41 cellular contexts compared by ENCODE assay signal in the genomic region with DNA sequence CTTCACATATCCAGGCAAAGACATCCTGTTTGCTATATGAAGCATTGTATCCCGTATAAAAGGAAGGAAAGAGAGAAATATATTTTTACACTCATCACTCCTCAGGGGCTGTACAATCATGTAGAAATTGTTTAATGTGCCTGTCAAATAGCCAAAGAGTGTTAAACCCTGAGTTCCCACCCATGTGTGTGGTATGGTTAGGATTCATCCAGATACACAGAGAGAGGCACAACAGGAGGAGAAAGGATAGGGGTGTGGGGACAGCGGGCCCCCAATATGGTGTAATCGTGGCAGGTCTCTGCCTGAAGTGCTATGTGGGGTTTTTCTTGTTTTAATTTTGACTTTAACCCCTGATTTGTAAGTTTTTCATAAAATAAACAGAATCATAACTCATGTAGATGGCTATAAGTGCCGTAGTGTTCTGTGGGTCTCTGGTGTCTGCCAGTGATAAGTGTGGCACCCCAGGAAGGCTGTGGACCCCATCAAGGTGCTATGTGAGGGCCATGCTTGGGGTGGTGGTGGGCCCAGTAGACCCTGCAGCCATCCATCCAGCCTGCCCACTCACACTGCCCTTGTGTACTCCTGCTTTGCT. TPM values are rescaled to one million over a fixed set of nuclear protein-coding genes. Genes with fewer than 3 reads are reported as not detected.
"Had no signal": no experiment of that assay in that cellular context is flagged by ENCODE, and none has a peak within 500 bp of the region (broad histone marks: within the 10 kb centered on the region; RNA-seq: fewer than 3 reads in every experiment).

No MANE protein-coding gene starts in this region.

- FAIRE-seq: astrocyte, bronchial epithelial cell had no signal

- H3K36me3 ChIP-seq: adrenal gland, ascending aorta, brain microvascular endothelial cell, breast epithelium, cardiac muscle cell had no signal

- H3K36me3 Mint-ChIP-seq: activated naive CD4-positive, alpha-beta T cell treated with anti-CD3 and anti-CD28 coated beads, Interleukin-2, amount 10 ng/mL, durations not matched to agents 7 days and 5 days; activated naive CD4-positive, alpha-beta T cell treated with anti-CD3 and anti-CD28 coated beads, Interleukin-2, amount 50 U/mL, for 24 hours; activated naive CD4-positive, alpha-beta T cell treated with anti-CD3 and anti-CD28 coated beads, Interleukin-2, amount 50 U/mL, for 72 hours; activated naive CD8-positive, alpha-beta T cell; activated naive CD8-positive, alpha-beta T cell treated with anti-CD3 and anti-CD28 coated beads for 36 hours; activated naive CD8-positive, alpha-beta T cell treated with anti-CD3 and anti-CD28 coated beads, Interleukin-2, amount 10 ng/mL, durations not matched to agents 7 days and 5 days; brain had no signal

- DNase-seq: activated effector memory CD4-positive, alpha-beta T cell treated with anti-CD3 and anti-CD28 coated beads, Interleukin-2, amount 50 U/mL, for 16 hours; activated effector memory CD4-positive, alpha-beta T cell treated with Interleukin-2 at 50 U/mL for 16 hours; activated gamma-delta T cell; activated gamma-delta T cell treated with Interleukin-2 at 50 U/mL for 16 hours; activated naive CD4-positive, alpha-beta T cell; activated naive CD4-positive, alpha-beta T cell treated with anti-CD3 and anti-CD28 coated beads for 36 hours; activated naive CD4-positive, alpha-beta T cell treated with anti-CD3 and anti-CD28 coated beads, Interleukin-2, amount 10 ng/mL, durations not matched to agents 7 days and 5 days; activated naive CD4-positive, alpha-beta T cell treated with anti-CD3 and anti-CD28 coated beads, Interleukin-2, amount 50 U/mL, for 16 hours; activated naive CD4-positive, alpha-beta T cell treated with Interleukin-2 at 50 U/mL for 16 hours; activated naive CD8-positive, alpha-beta T cell treated with anti-CD3 and anti-CD28 coated beads for 36 hours; activated naive CD8-positive, alpha-beta T cell treated with anti-CD3 and anti-CD28 coated beads, Interleukin-2, amount 10 ng/mL, durations not matched to agents 7 days and 5 days; activated naive CD8-positive, alpha-beta T cell treated with anti-CD3 and anti-CD28 coated beads, Interleukin-2, amount 50 U/mL, for 24 hours; activated T-cell treated with anti-CD3 and anti-CD28 coated beads, Interleukin-2, amount 50 U/mL, for 1 hour; activated T-cell treated with anti-CD3 and anti-CD28 coated beads, Interleukin-2, amount 50 U/mL, for 24 hours; activated T-cell treated with anti-CD3 and anti-CD28 coated beads, Interleukin-2, amount 50 U/mL, for 4 hours; activated T-cell treated with anti-CD3 and anti-CD28 coated beads, Interleukin-2, amount 50 U/mL, for 48 hours; activated T-cell treated with anti-CD3 and anti-CD28 coated beads, Interleukin-2, amount 50 U/mL, for 72 hours; adrenal gland; amniotic stem cell; amygdala; anterior cingulate cortex; aorta; body of pancreas; brain microvascular endothelial cell; caudate nucleus; central memory CD4-positive, alpha-beta T cell; cerebellar nuclear complex had no signal

- H3K27me3 Mint-ChIP-seq: activated naive CD4-positive, alpha-beta T cell treated with anti-CD3 and anti-CD28 coated beads, Interleukin-2, amount 50 U/mL, for 24 hours; activated naive CD8-positive, alpha-beta T cell; activated naive CD8-positive, alpha-beta T cell treated with anti-CD3 and anti-CD28 coated beads for 36 hours; activated naive CD8-positive, alpha-beta T cell treated with anti-CD3 and anti-CD28 coated beads, Interleukin-2, amount 10 ng/mL, durations not matched to agents 7 days and 5 days; activated naive CD8-positive, alpha-beta T cell treated with anti-CD3 and anti-CD28 coated beads, Interleukin-2, amount 50 U/mL, for 24 hours; activated T-cell treated with anti-CD3 and anti-CD28 coated beads, Interleukin-2, amount 50 U/mL, for 24 hours; activated T-helper 17 cell treated with anti-CD3 and anti-CD28 coated beads, Interleukin-2, amount 50 U/mL, for 72 hours; central memory CD8-positive, alpha-beta T cell had no signal

- H3K9me3 Mint-ChIP-seq: activated naive CD4-positive, alpha-beta T cell treated with anti-CD3 and anti-CD28 coated beads for 36 hours; activated naive CD4-positive, alpha-beta T cell treated with anti-CD3 and anti-CD28 coated beads, Interleukin-2, amount 10 ng/mL, durations not matched to agents 7 days and 5 days; activated naive CD4-positive, alpha-beta T cell treated with anti-CD3 and anti-CD28 coated beads, Interleukin-2, amount 50 U/mL, for 24 hours; activated naive CD4-positive, alpha-beta T cell treated with anti-CD3 and anti-CD28 coated beads, Interleukin-2, amount 50 U/mL, for 72 hours; activated naive CD8-positive, alpha-beta T cell treated with anti-CD3 and anti-CD28 coated beads for 36 hours; activated naive CD8-positive, alpha-beta T cell treated with anti-CD3 and anti-CD28 coated beads, Interleukin-2, amount 10 ng/mL, durations not matched to agents 7 days and 5 days; activated naive CD8-positive, alpha-beta T cell treated with anti-CD3 and anti-CD28 coated beads, Interleukin-2, amount 50 U/mL, for 24 hours; activated T-cell treated with anti-CD3 and anti-CD28 coated beads, Interleukin-2, amount 50 U/mL, for 24 hours; activated T-cell treated with anti-CD3 and anti-CD28 coated beads, Interleukin-2, amount 50 U/mL, for 4 hours; activated T-cell treated with anti-CD3 and anti-CD28 coated beads, Interleukin-2, amount 50 U/mL, for 72 hours; activated T-helper 17 cell treated with anti-CD3 and anti-CD28 coated beads, Interleukin-2, amount 50 U/mL, for 72 hours; activated T-helper 2 cell treated with anti-CD3 and anti-CD28 coated beads, Interferon-gamma antibody, Interleukin-2, Interleukin-4, amounts not matched to agents 10 μg/mL and 5 μg/mL and 100 μg/mL, durations not matched to agents 14 hours and 24 hours and 36 hours; central memory CD8-positive, alpha-beta T cell had no signal

- H3K9me3 ChIP-seq: adrenal gland, ascending aorta, body of pancreas, breast epithelium had no signal

- H3K4me3 ChIP-seq: adrenal gland, ascending aorta, body of pancreas, breast epithelium, cardiac muscle cell had no signal

- H3K4me3 Mint-ChIP-seq: activated naive CD4-positive, alpha-beta T cell treated with anti-CD3 and anti-CD28 coated beads for 36 hours; activated naive CD4-positive, alpha-beta T cell treated with anti-CD3 and anti-CD28 coated beads, Interleukin-2, amount 10 ng/mL, durations not matched to agents 7 days and 5 days; activated naive CD4-positive, alpha-beta T cell treated with anti-CD3 and anti-CD28 coated beads, Interleukin-2, amount 50 U/mL, for 24 hours; activated naive CD8-positive, alpha-beta T cell; activated naive CD8-positive, alpha-beta T cell treated with anti-CD3 and anti-CD28 coated beads for 36 hours; activated naive CD8-positive, alpha-beta T cell treated with anti-CD3 and anti-CD28 coated beads, Interleukin-2, amount 10 ng/mL, durations not matched to agents 7 days and 5 days; activated naive CD8-positive, alpha-beta T cell treated with anti-CD3 and anti-CD28 coated beads, Interleukin-2, amount 50 U/mL, for 24 hours; activated T-cell treated with anti-CD3 and anti-CD28 coated beads, Interleukin-2, amount 50 U/mL, for 24 hours; activated T-cell treated with anti-CD3 and anti-CD28 coated beads, Interleukin-2, amount 50 U/mL, for 4 hours; activated T-cell treated with anti-CD3 and anti-CD28 coated beads, Interleukin-2, amount 50 U/mL, for 72 hours; activated T-helper 1 cell treated with anti-CD3 and anti-CD28 coated beads, Interleukin-12 subunit alpha, Interleukin-12 subunit beta, Interleukin-2, Interleukin-4 antibody, amounts not matched to agents 30 ng/mL and 10 ng/mL and 1 ng/mL, durations not matched to agents 14 hours and 24 hours and 36 hours; activated T-helper 17 cell treated with anti-CD3 and anti-CD28 coated beads, Interleukin-2, amount 50 U/mL, for 72 hours; brain; central memory CD8-positive, alpha-beta T cell had no signal

- H3K27ac Mint-ChIP-seq: activated naive CD4-positive, alpha-beta T cell treated with anti-CD3 and anti-CD28 coated beads for 36 hours; activated naive CD4-positive, alpha-beta T cell treated with anti-CD3 and anti-CD28 coated beads, Interleukin-2, amount 10 ng/mL, durations not matched to agents 7 days and 5 days; activated naive CD4-positive, alpha-beta T cell treated with anti-CD3 and anti-CD28 coated beads, Interleukin-2, amount 50 U/mL, for 24 hours; activated naive CD4-positive, alpha-beta T cell treated with anti-CD3 and anti-CD28 coated beads, Interleukin-2, amount 50 U/mL, for 72 hours; activated naive CD8-positive, alpha-beta T cell; activated naive CD8-positive, alpha-beta T cell treated with anti-CD3 and anti-CD28 coated beads for 36 hours; activated naive CD8-positive, alpha-beta T cell treated with anti-CD3 and anti-CD28 coated beads, Interleukin-2, amount 10 ng/mL, durations not matched to agents 7 days and 5 days; activated naive CD8-positive, alpha-beta T cell treated with anti-CD3 and anti-CD28 coated beads, Interleukin-2, amount 50 U/mL, for 24 hours; activated T-cell treated with anti-CD3 and anti-CD28 coated beads, Interleukin-2, amount 50 U/mL, for 24 hours; activated T-cell treated with anti-CD3 and anti-CD28 coated beads, Interleukin-2, amount 50 U/mL, for 72 hours; activated T-helper 1 cell treated with anti-CD3 and anti-CD28 coated beads, Interleukin-12 subunit alpha, Interleukin-12 subunit beta, Interleukin-2, Interleukin-4 antibody, amounts not matched to agents 30 ng/mL and 10 ng/mL and 1 ng/mL, durations not matched to agents 14 hours and 24 hours and 36 hours; activated T-helper 17 cell treated with anti-CD3 and anti-CD28 coated beads, Interleukin-2, amount 50 U/mL, for 72 hours; activated T-helper 2 cell treated with anti-CD3 and anti-CD28 coated beads, Interferon-gamma antibody, Interleukin-2, Interleukin-4, amounts not matched to agents 10 μg/mL and 5 μg/mL and 100 μg/mL, durations not matched to agents 14 hours and 24 hours and 36 hours; brain had no signal

- H3K4me1 ChIP-seq: adrenal gland, body of pancreas, breast epithelium had no signal

- H3K4me1 Mint-ChIP-seq: activated naive CD4-positive, alpha-beta T cell treated with anti-CD3 and anti-CD28 coated beads, Interleukin-2, amount 10 ng/mL, durations not matched to agents 7 days and 5 days; activated naive CD4-positive, alpha-beta T cell treated with anti-CD3 and anti-CD28 coated beads, Interleukin-2, amount 50 U/mL, for 24 hours; activated T-helper 17 cell treated with anti-CD3 and anti-CD28 coated beads, Interleukin-2, amount 50 U/mL, for 72 hours; brain; central memory CD8-positive, alpha-beta T cell had no signal

- H3K27me3 ChIP-seq: ascending aorta, body of pancreas, brain microvascular endothelial cell, breast epithelium had no signal

- H3K27ac ChIP-seq: adrenal gland, ascending aorta, body of pancreas, brain microvascular endothelial cell, breast epithelium, cardiac muscle cell had no signal

RNA-seq across cellular contexts. Expression of a gene that starts 34.1 kb away (rescaled TPM):
- total RNA-seq: activated naive CD8-positive, alpha-beta T cell treated with anti-CD3 and anti-CD28 coated beads, Interleukin-2, amount 10 ng/mL, durations not matched to agents 7 days and 5 days; cardiac muscle cell; chondrocyte had no signal
- polyA plus RNA-seq: cardiac muscle cell had no signal
